Comparison of ENCODE assay signal across 1 cellular context in the genomic region with DNA sequence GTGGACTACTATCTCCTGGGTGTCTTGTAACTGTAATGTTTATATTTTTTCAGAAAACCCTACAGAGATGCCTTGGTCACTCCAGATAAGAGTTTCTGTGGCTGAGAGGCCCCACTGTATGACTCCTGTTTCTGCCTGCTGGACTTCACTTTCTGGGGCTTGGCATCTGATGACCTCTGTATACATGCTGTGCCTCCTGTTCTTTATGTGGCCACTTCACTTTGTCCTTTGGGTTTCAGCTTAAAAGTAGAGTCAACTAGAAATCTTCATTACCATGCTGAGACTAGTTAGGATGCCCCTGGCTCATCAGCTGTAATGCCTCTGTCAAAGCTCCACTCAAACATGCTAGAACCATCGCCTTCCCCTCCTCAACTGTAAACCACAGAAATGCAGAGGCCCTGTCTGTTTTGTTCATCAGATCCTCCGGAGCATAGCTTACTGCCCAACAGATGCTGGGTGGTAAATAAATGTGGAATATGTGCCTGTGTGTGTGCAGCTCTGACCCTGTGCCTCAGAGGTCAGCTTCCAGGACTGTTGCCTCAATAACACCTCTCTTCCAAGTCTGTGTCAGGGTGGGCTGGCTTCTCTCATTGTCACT.
TF ChIP-seq lines count a peak whose summit lies in the region.

No MANE protein-coding gene starts in this region.

TF ChIP-seq in IMR-90, 13 proteins besides CTCF, POLR2A, EP300 and RAD21:
- TF ChIP-seq MXI1 (IDR thresholded peaks at IDR 0.05; ENCODE audit: borderline replicate concordance, low read depth, low read length) = 0 out of 2 replicates have a peak, but pooled peaks have one; percentile 2
- TF ChIP-seq RFX5 (IDR thresholded peaks at IDR 0.05; ENCODE audit: low read depth, low read length) = no peak
- TF ChIP-seq, protein P1, sequence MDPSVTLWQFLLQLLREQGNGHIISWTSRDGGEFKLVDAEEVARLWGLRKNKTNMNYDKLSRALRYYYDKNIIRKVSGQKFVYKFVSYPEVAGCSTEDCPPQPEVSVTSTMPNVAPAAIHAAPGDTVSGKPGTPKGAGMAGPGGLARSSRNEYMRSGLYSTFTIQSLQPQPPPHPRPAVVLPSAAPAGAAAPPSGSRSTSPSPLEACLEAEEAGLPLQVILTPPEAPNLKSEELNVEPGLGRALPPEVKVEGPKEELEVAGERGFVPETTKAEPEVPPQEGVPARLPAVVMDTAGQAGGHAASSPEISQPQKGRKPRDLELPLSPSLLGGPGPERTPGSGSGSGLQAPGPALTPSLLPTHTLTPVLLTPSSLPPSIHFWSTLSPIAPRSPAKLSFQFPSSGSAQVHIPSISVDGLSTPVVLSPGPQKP (IDR thresholded peaks at IDR 0.05; ENCODE audit: borderline replicate concordance, low read depth, low read length) = no peak
- TF ChIP-seq NFE2L2 (IDR thresholded peaks at IDR 0.05; ENCODE audit: low read depth, low read length) = no peak
- TF ChIP-seq BHLHE40 (IDR thresholded peaks at IDR 0.05; ENCODE audit: low read depth, low read length) = no peak
- TF ChIP-seq MAFK (IDR thresholded peaks at IDR 0.05; ENCODE audit: low read depth, low read length) = no peak
- no peak for TF ChIP-seq CEBPB (IDR thresholded peaks at IDR 0.05; ENCODE audit: low read depth, low read length)
